In the genomic region with DNA sequence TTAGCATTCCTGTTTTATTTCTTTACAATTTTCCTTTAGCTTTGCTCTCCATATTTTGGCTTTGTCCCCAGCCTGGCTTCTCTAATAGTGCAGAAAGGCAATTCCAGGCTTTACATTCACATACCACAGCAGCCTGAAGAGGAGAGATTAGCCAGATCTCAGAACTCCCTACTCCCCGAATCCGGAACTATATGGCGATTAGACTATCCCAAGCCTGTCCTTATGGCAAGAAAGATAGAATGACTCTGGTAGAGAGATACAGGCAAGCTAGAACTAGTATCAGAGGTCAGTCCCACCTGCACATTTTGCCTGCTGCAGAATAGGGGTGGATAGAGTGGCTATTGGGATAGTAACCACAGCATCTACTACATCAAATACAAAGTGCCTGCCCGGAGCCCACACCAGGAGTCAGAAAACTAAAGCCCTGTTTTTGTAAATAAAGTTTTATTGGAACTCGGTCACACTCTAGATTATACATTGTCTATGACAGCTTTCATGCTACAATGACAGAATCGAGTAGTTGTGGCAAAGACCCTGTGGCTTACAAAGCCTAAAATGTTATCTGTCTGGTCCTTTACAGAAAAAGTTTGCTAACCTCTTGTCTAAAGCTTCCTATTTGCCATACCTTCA, we compare ENCODE assay signal across 25 cellular contexts. TPM values are rescaled to one million over a fixed set of nuclear protein-coding genes. Genes with fewer than 3 reads are reported as not detected.
A peak's percentile ranks its signal among the peaks of the same experiment; 100 is the strongest.
DNase-seq lines count a peak whose midpoint lies in the region; ATAC-seq, FAIRE-seq and TF ChIP-seq lines count a peak whose summit lies in the region.
"Had no signal": no experiment of that assay in that cellular context is flagged by ENCODE, and none has a peak within 500 bp of the region (broad histone marks: within the 10 kb centered on the region; RNA-seq: fewer than 3 reads in every experiment).

No MANE protein-coding gene starts in this region.

- no peak overlapping the region for H2BK12ac ChIP-seq in mesenchymal stem cell (ENCODE audit: low read length in 2 of 2)

- H3K4me2 ChIP-seq in HepG2 (ENCODE audit: low read depth, low read length): no peak overlapping the region
- H3K4me2 ChIP-seq in mesenchymal stem cell (ENCODE audit: low read length, poor library complexity, severe bottlenecking): no peak overlapping the region
- H3K4me2 ChIP-seq: A549; BLaER1 treated with 17β-estradiol and CSF1 and Interleukin-3, amounts not matched to agents 10 nM and 100 nM had no signal

- H3K4me3 Mint-ChIP-seq in activated T-helper 17 cell treated with anti-CD3 and anti-CD28 coated beads, Interleukin-2, amount 50 U/mL, for 72 hours: no peak overlapping the region
- no peak overlapping the region for H3K4me3 Mint-ChIP-seq in T-helper 2 cell treated with Interferon-gamma antibody and Interleukin-4, amounts not matched to agents 5 μg/mL and 100 μg/mL, for 36 hours
- H3K4me3 Mint-ChIP-seq: CD14-positive monocyte; CD4-positive, alpha-beta T cell; HFFc6 had no signal

- no peak overlapping the region for H2BK5ac ChIP-seq in mesenchymal stem cell (ENCODE audit: low read depth, low read length, poor library complexity, severe bottlenecking)

- in situ Hi-C loops in HepG2 (cut with HindIII; ENCODE audit: extremely low pct_ligation_motif_present, low pct_unique_long_range_greater_than_20kb): no loop called here

- H3K4me1 Mint-ChIP-seq in activated T-helper 17 cell treated with anti-CD3 and anti-CD28 coated beads, Interleukin-2, amount 50 U/mL, for 72 hours: no peaks in the 10 kb centered on the region
- no peaks in the 10 kb centered on the region for H3K4me1 Mint-ChIP-seq in T-helper 2 cell treated with Interferon-gamma antibody and Interleukin-4, amounts not matched to agents 5 μg/mL and 100 μg/mL, for 36 hours (ENCODE audit: low read depth)

- H4K8ac ChIP-seq in mesenchymal stem cell (ENCODE audit: low read length): no peak overlapping the region

- H4K91ac ChIP-seq in mesenchymal stem cell (ENCODE audit: low read length): no peak overlapping the region

- WGBS in HepG2 (ENCODE audit: low lambda C conversion rate): 97% methylated on average over 6 of the region's 6 CpGs
- WGBS in right lobe of liver (ENCODE audit: insufficient coverage, low coverage, low lambda C conversion rate, missing lambda C conversion rate): 95% methylated on average over 4 of the region's 6 CpGs
- 98% methylated on average over 5 of the region's 6 CpGs for WGBS in mesenchymal stem cell

- CTCF ChIA-PET in HepG2 (lab: Yijun Ruan, JAX; ENCODE audit: low intra/inter-chr PET ratio, low total read pairs): no interaction called here

- H3K9me3 Mint-ChIP-seq in activated T-helper 17 cell treated with anti-CD3 and anti-CD28 coated beads, Interleukin-2, amount 50 U/mL, for 72 hours: no peaks in the 10 kb centered on the region
- no peaks in the 10 kb centered on the region for H3K9me3 Mint-ChIP-seq in T-helper 2 cell treated with Interferon-gamma antibody and Interleukin-4, amounts not matched to agents 5 μg/mL and 100 μg/mL, for 36 hours
- H3K9me3 Mint-ChIP-seq: CD14-positive monocyte; CD4-positive, alpha-beta T cell; HFFc6 had no signal

- BruUV-seq in HepG2 (replicated peaks; lab: Mats Ljungman, UMichigan): no TSS peak

- H3K4ac ChIP-seq in mesenchymal stem cell (ENCODE audit: low read depth in 1 of 2, low read length in 2 of 2): no peak overlapping the region

- no peak overlapping the region for H2BK15ac ChIP-seq in mesenchymal stem cell (ENCODE audit: low read depth, poor library complexity, severe bottlenecking)

- no peaks in the 10 kb centered on the region for H3K27me3 Mint-ChIP-seq in activated T-helper 17 cell treated with anti-CD3 and anti-CD28 coated beads, Interleukin-2, amount 50 U/mL, for 72 hours
- H3K27me3 Mint-ChIP-seq in T-helper 2 cell treated with Interferon-gamma antibody and Interleukin-4, amounts not matched to agents 5 μg/mL and 100 μg/mL, for 36 hours (ENCODE audit: low read depth): no peaks in the 10 kb centered on the region
- H3K27me3 Mint-ChIP-seq: CD4-positive, alpha-beta T cell had no signal

- H3K4me1 ChIP-seq in HepG2 (ENCODE audit: insufficient read depth, low read length): peaks cover 7% of the 10 kb centered on the region; the same call in 1 of the 2 replicates
- H3K4me1 ChIP-seq in right lobe of liver: no peaks in the 10 kb centered on the region
- peaks cover 3% of the 10 kb centered on the region for H3K4me1 ChIP-seq in mesenchymal stem cell (ENCODE audit: control insufficient read depth, insufficient read depth, low read depth, low read length)
- H3K4me1 ChIP-seq: A549, BE2C, HAP-1 had no signal

- H4K20me1 ChIP-seq in HepG2 (ENCODE audit: insufficient read depth, low read length): no peaks in the 10 kb centered on the region

- H3K27me3 ChIP-seq in HepG2 (ENCODE audit: control insufficient read depth in 1 of 2, insufficient read depth in 2 of 2, low read length in 2 of 2): no peaks in the 10 kb centered on the region
- no peaks in the 10 kb centered on the region for H3K27me3 ChIP-seq in right lobe of liver
- H3K27me3 ChIP-seq in mesenchymal stem cell (ENCODE audit: control insufficient read depth in 1 of 2, insufficient read depth in 1 of 2, low read length in 2 of 2): no peaks in the 10 kb centered on the region
- H3K27me3 ChIP-seq: BE2C; BLaER1 treated with 17β-estradiol and CSF1 and Interleukin-3, amounts not matched to agents 10 nM and 100 nM had no signal

- TF ChIP-seq RAD21 in HepG2 (CRISPR knock-in tag; IDR thresholded peaks at IDR 0.05): no peak

- ATAC-seq in HepG2: no peak
- ATAC-seq in right lobe of liver: no peak
- ATAC-seq in activated T-helper 17 cell treated with anti-CD3 and anti-CD28 coated beads, Interleukin-2, amount 50 U/mL, for 72 hours (replicated peaks): no peak
- no peak for ATAC-seq in HG02938 (IDR thresholded peaks at IDR 0.05; ENCODE audit: unreplicated experiment)
- ATAC-seq in GM18502 (IDR thresholded peaks at IDR 0.05; ENCODE audit: poor library complexity, unreplicated experiment): no peak
- ATAC-seq: A549 had no signal

- H3K18ac ChIP-seq in mesenchymal stem cell (ENCODE audit: low read depth in 1 of 2, low read length in 2 of 2): no peak overlapping the region

- TF ChIP-seq EP300 in HepG2 (IDR thresholded peaks at IDR 0.05; ENCODE audit: low read depth in 2 of 2, low read length in 2 of 2) (no peak), HepG2 (CRISPR knock-in tag; IDR thresholded peaks at IDR 0.05; ENCODE audit: borderline replicate concordance) (no peak)

- H3K9me3 ChIP-seq in HepG2 (ENCODE audit: low read length): no peaks in the 10 kb centered on the region
- no peaks in the 10 kb centered on the region for H3K9me3 ChIP-seq in right lobe of liver
- no peaks in the 10 kb centered on the region for H3K9me3 ChIP-seq in mesenchymal stem cell (ENCODE audit: control insufficient read depth, low read length)
- H3K9me3 ChIP-seq: A549; BE2C; BLaER1 treated with 17β-estradiol and CSF1 and Interleukin-3, amounts not matched to agents 10 nM and 100 nM; HAP-1 had no signal

- H3K23ac ChIP-seq in mesenchymal stem cell (ENCODE audit: low read length in 2 of 2): no peak overlapping the region

- TF ChIP-seq POLR2A in HepG2 (IDR thresholded peaks at IDR 0.05; ENCODE audit: insufficient read depth in 1 of 2, low read depth in 2 of 2, low read length in 2 of 2): no peak
- no peak for TF ChIP-seq POLR2A in right lobe of liver (IDR thresholded peaks at IDR 0.05)

- H2AFZ ChIP-seq in HepG2 (ENCODE audit: low read length): no peak overlapping the region
- H2AFZ ChIP-seq in mesenchymal stem cell (ENCODE audit: low read depth, low read length): no peak overlapping the region

- intact Hi-C loops in HepG2 (cut with micrococcal nuclease; ENCODE audit: unreplicated experiment) (no loop called here), right lobe of liver (cut with DNase I) (no loop called here)

- FAIRE-seq in HepG2 (lab: Jason Lieb, UNC): no peak
- FAIRE-seq: A549, GM12891, H54 had no signal

- peak overlapping the region; percentile 13 for H3K27ac Mint-ChIP-seq in activated T-helper 17 cell treated with anti-CD3 and anti-CD28 coated beads, Interleukin-2, amount 50 U/mL, for 72 hours
- H3K27ac Mint-ChIP-seq in T-helper 2 cell treated with Interferon-gamma antibody and Interleukin-4, amounts not matched to agents 5 μg/mL and 100 μg/mL, for 36 hours: no peak overlapping the region
- H3K27ac Mint-ChIP-seq: CD4-positive, alpha-beta T cell; HFFc6 had no signal

- peak overlapping the region; percentile 90 for H2AK5ac ChIP-seq in mesenchymal stem cell (ENCODE audit: low read length, severe bottlenecking)

- H3K36me3 Mint-ChIP-seq in activated T-helper 17 cell treated with anti-CD3 and anti-CD28 coated beads, Interleukin-2, amount 50 U/mL, for 72 hours (ENCODE audit: low read depth): peaks cover 64% of the 10 kb centered on the region
- peaks cover 24% of the 10 kb centered on the region for H3K36me3 Mint-ChIP-seq in T-helper 2 cell treated with Interferon-gamma antibody and Interleukin-4, amounts not matched to agents 5 μg/mL and 100 μg/mL, for 36 hours (ENCODE audit: low read depth)

- no peak overlapping the region for H2BK120ac ChIP-seq in mesenchymal stem cell (ENCODE audit: low read depth, low read length)

- no peak for DNase-seq in HepG2 (ENCODE audit: low spot score)
- no peak for DNase-seq in right lobe of liver
- peak; percentile 83 for DNase-seq in OCI-M1 (lab: John Stamatoyannopoulos, UW)
- no peak for DNase-seq in mesenchymal stem cell
- no peak for DNase-seq in T-helper 2 cell treated with Interferon-gamma antibody and Interleukin-4, amounts not matched to agents 5 μg/mL and 100 μg/mL, for 36 hours (ENCODE audit: low spot score)
- DNase-seq: 8988T; ACHN; AML-193; BE2C; Calu3; CD4-positive, alpha-beta T cell; COR-L47; DND-41; GDM1; GOT3; HFFc6 had no signal

- H3K4me3 ChIP-seq in HepG2 (replicated peaks in 1 of 3; ENCODE audit: insufficient read depth in 1 of 3, low read depth in 2 of 3, low read length in 3 of 3) (no peak overlapping the region), right lobe of liver (no peak overlapping the region), mesenchymal stem cell (ENCODE audit: insufficient read depth in 1 of 2, low read depth in 1 of 2, low read length in 2 of 2) (no peak overlapping the region)
- H3K4me3 ChIP-seq: A549; BLaER1 treated with 17β-estradiol and CSF1 and Interleukin-3, amounts not matched to agents 10 nM and 100 nM; HAP-1 had no signal

- TF ChIP-seq CTCF in HepG2 (CRISPR knock-in tag; IDR thresholded peaks at IDR 0.05) (no peak), right lobe of liver (IDR thresholded peaks at IDR 0.05) (no peak)

- H3K9ac ChIP-seq in HepG2 (ENCODE audit: insufficient read depth, low read depth, low read length): no peak overlapping the region
- H3K9ac ChIP-seq in mesenchymal stem cell (ENCODE audit: low read length): no peak overlapping the region
- H3K9ac ChIP-seq: BLaER1 treated with 17β-estradiol and CSF1 and Interleukin-3, amounts not matched to agents 10 nM and 100 nM had no signal

- H3K79me1 ChIP-seq in mesenchymal stem cell (replicated peaks; ENCODE audit: low read length, poor library complexity, severe bottlenecking): peaks cover 9% of the 10 kb centered on the region

- H3K27ac ChIP-seq in HepG2 (ENCODE audit: extremely low read length, insufficient read depth, low read length) (no peak overlapping the region), right lobe of liver (no peak overlapping the region), mesenchymal stem cell (ENCODE audit: low read length, poor library complexity, severe bottlenecking) (peak overlapping the region; percentile 1)
- H3K27ac ChIP-seq: A549; BLaER1 treated with 17β-estradiol and CSF1 and Interleukin-3, amounts not matched to agents 10 nM and 100 nM had no signal

- POLR2A ChIA-PET in HepG2 (lab: Yijun Ruan, JAX): no interaction called here

- H3K14ac ChIP-seq in mesenchymal stem cell (ENCODE audit: low read length in 2 of 2): no peak overlapping the region

- H3K36me3 ChIP-seq in HepG2 (replicated peaks in 1 of 2; ENCODE audit: control insufficient read depth in 1 of 2, insufficient read depth in 2 of 2, low read length in 2 of 2) (peaks cover 21 to 65% of the 10 kb centered on the region in 2 experiments), right lobe of liver (peaks cover 0 to 29% (median 5%) of the 10 kb centered on the region in 4 donors), mesenchymal stem cell (ENCODE audit: control insufficient read depth in 1 of 2, insufficient read depth in 2 of 2, low read depth in 1 of 2, low read length in 2 of 2) (peaks cover 3 to 91% of the 10 kb centered on the region in 2 experiments)

- no peaks in the 10 kb centered on the region for H3K79me2 ChIP-seq in HepG2 (ENCODE audit: insufficient read depth, low read length)

RNA-seq across cellular contexts. Expression of gene ADIG, which starts 17.1 kb away (rescaled TPM):
- total RNA-seq in HepG2 (2016; rRNA removed; fragmentation: Illumina TruSeq; extraction: Trizol) (0.15 and 0.28 TPM in 2 replicates), right lobe of liver (not detected)
- total RNA-seq in HepG2 (2016; cell fraction: cytosol; rRNA removed; fragmentation: Illumina TruSeq; extraction: Trizol; ENCODE audit: low read depth): not detected in 2 replicates
- total RNA-seq in HepG2 (2016; cell fraction: insoluble cytoplasmic fraction; rRNA removed; fragmentation: Illumina TruSeq; extraction: Trizol): not detected in 2 replicates
- total RNA-seq in HepG2 (2016; cell fraction: membrane; rRNA removed; fragmentation: Illumina TruSeq; extraction: Trizol): not detected in 2 replicates
- total RNA-seq in HepG2 (2016; cell fraction: nucleus; rRNA removed; fragmentation: Illumina TruSeq; extraction: Trizol): not detected in 2 replicates
- polyA plus RNA-seq in HepG2 (2011; rRNA removed): 0.10 TPM in 1 of 2 replicates, not detected in the other
- polyA plus RNA-seq in HepG2 (2011; cell fraction: cytosol; rRNA removed): not detected in 2 replicates
- not detected in 2 replicates for polyA plus RNA-seq in HepG2 (2011; cell fraction: nucleus; rRNA removed)
- polyA plus RNA-seq in HepG2 (2012): not detected in 2 replicates
- polyA plus RNA-seq in HepG2 (2016; cell fraction: cytosol; fragmentation: Illumina TruSeq; extraction: Trizol; ENCODE audit: low read depth): not detected in 2 replicates
- polyA plus RNA-seq in HepG2 (2016; cell fraction: insoluble cytoplasmic fraction; fragmentation: Illumina TruSeq; extraction: Trizol; ENCODE audit: low read depth): not detected in 2 replicates
- not detected in 2 replicates for polyA plus RNA-seq in HepG2 (2016; cell fraction: membrane; fragmentation: Illumina TruSeq; extraction: Trizol; ENCODE audit: low read depth)
- polyA plus RNA-seq in HepG2 (2016; cell fraction: nucleus; fragmentation: Illumina TruSeq; extraction: Trizol; ENCODE audit: insufficient read depth, low read depth): not detected in 2 replicates
- not detected in 2 replicates for polyA minus RNA-seq in HepG2 (2011; rRNA and poly(A)+ RNA removed; ENCODE audit: low replicate concordance)
- not detected in 2 replicates for polyA minus RNA-seq in HepG2 (2011; cell fraction: cytosol; rRNA and poly(A)+ RNA removed)
- not detected in 2 replicates for polyA minus RNA-seq in HepG2 (2011; cell fraction: nucleus; rRNA and poly(A)+ RNA removed)
- not detected for total RNA-seq in activated T-helper 17 cell treated with anti-CD3 and anti-CD28 coated beads, Interleukin-2, amount 50 U/mL, for 72 hours
- polyA plus RNA-seq in mesenchymal stem cell (2013, experiment 1 of 2): not detected
- polyA plus RNA-seq in mesenchymal stem cell (2013, experiment 2 of 2): not detected
- total RNA-seq: Calu3; CD4-positive, alpha-beta T cell; HFFc6 had no signal
- polyA plus RNA-seq: A549, CD14-positive monocyte had no signal

RNA-seq across cellular contexts. Expression of gene ARHGAP40, which starts 37.7 kb away (rescaled TPM):
- 0.44 and 0.75 TPM in 2 replicates for total RNA-seq in HepG2 (2016; rRNA removed; fragmentation: Illumina TruSeq; extraction: Trizol)
- 0.09 and 0.30 TPM in 2 replicates for total RNA-seq in HepG2 (2016; cell fraction: cytosol; rRNA removed; fragmentation: Illumina TruSeq; extraction: Trizol; ENCODE audit: low read depth)
- 0.34 and 0.84 TPM in 2 replicates for total RNA-seq in HepG2 (2016; cell fraction: insoluble cytoplasmic fraction; rRNA removed; fragmentation: Illumina TruSeq; extraction: Trizol)
- 0.10 and 0.43 TPM in 2 replicates for total RNA-seq in HepG2 (2016; cell fraction: membrane; rRNA removed; fragmentation: Illumina TruSeq; extraction: Trizol)
- 0.31 and 0.90 TPM in 2 replicates for total RNA-seq in HepG2 (2016; cell fraction: nucleus; rRNA removed; fragmentation: Illumina TruSeq; extraction: Trizol)
- polyA plus RNA-seq in HepG2 (2011; rRNA removed): 2.1 and 2.7 TPM in 2 replicates
- polyA plus RNA-seq in HepG2 (2011; cell fraction: cytosol; rRNA removed): 0.72 and 0.86 TPM in 2 replicates
- 15.4 and 16.6 TPM in 2 replicates for polyA plus RNA-seq in HepG2 (2011; cell fraction: nucleus; rRNA removed)
- 0.47 and 0.86 TPM in 2 replicates for polyA plus RNA-seq in HepG2 (2012)
- 0.06 and 0.20 TPM in 2 replicates for polyA plus RNA-seq in HepG2 (2016; cell fraction: cytosol; fragmentation: Illumina TruSeq; extraction: Trizol; ENCODE audit: low read depth)
- polyA plus RNA-seq in HepG2 (2016; cell fraction: insoluble cytoplasmic fraction; fragmentation: Illumina TruSeq; extraction: Trizol; ENCODE audit: low read depth): 0.21 and 0.39 TPM in 2 replicates
- polyA plus RNA-seq in HepG2 (2016; cell fraction: membrane; fragmentation: Illumina TruSeq; extraction: Trizol; ENCODE audit: low read depth): 0.19 and 0.26 TPM in 2 replicates
- 1.5 and 2.2 TPM in 2 replicates for polyA plus RNA-seq in HepG2 (2016; cell fraction: nucleus; fragmentation: Illumina TruSeq; extraction: Trizol; ENCODE audit: insufficient read depth, low read depth)
- polyA minus RNA-seq in HepG2 (2011; rRNA and poly(A)+ RNA removed; ENCODE audit: low replicate concordance): 1.7 TPM in 1 of 2 replicates, not detected in the other
- 0.20 TPM in 1 of 2 replicates, not detected in the other for polyA minus RNA-seq in HepG2 (2011; cell fraction: cytosol; rRNA and poly(A)+ RNA removed)
- 2.7 and 2.9 TPM in 2 replicates for polyA minus RNA-seq in HepG2 (2011; cell fraction: nucleus; rRNA and poly(A)+ RNA removed)
- total RNA-seq in right lobe of liver: under 1 TPM in 1 of 6 experiments, not detected in 5; 0.12 TPM
- not detected for total RNA-seq in activated T-helper 17 cell treated with anti-CD3 and anti-CD28 coated beads, Interleukin-2, amount 50 U/mL, for 72 hours
- polyA plus RNA-seq in mesenchymal stem cell (2013, experiment 1 of 2): not detected
- polyA plus RNA-seq in mesenchymal stem cell (2013, experiment 2 of 2): not detected
- total RNA-seq: CD4-positive, alpha-beta T cell had no signal
- polyA plus RNA-seq: A549, CD14-positive monocyte had no signal
